Comparison of ENCODE assay signal across 9 cellular contexts in genomic region chr14:65019944-65020566, GRCh38. TPM values are rescaled to one million over a fixed set of nuclear protein-coding genes. Genes with fewer than 3 reads are reported as not detected.
DNase-seq lines count a peak whose midpoint lies in the region; ATAC-seq and TF ChIP-seq lines count a peak whose summit lies in the region.
"Had no signal": no experiment of that assay in that cellular context is flagged by ENCODE, and none has a peak within 500 bp of the region (broad histone marks: within the 10 kb centered on the region; RNA-seq: fewer than 3 reads in every experiment).

No MANE protein-coding gene starts in this region.

- DNase-seq in COLO668 (lab: John Stamatoyannopoulos, UW; ENCODE audit: unreplicated experiment) (peak; percentile 28), NCI-H2227 treated with DMSO at 0.1 percent for 48 hours (lab: John Stamatoyannopoulos, UW) (peak; percentile 58), astrocyte of the cerebellum (ENCODE audit: low read depth) (peak; percentile 79), hepatic stellate cell (ENCODE audit: low spot score) (peak; percentile 49), sciatic nerve (ENCODE audit: low spot score) (no peak)
- no peak for DNase-seq in activated CD4-positive, alpha-beta T cell treated with anti-CD3 and anti-CD28 coated beads for 4 hours

- no peak overlapping the region for H3K4me3 ChIP-seq in astrocyte of the cerebellum (ENCODE audit: low read depth, low read length)

- ATAC-seq in GM21576 (IDR thresholded peaks at IDR 0.05; ENCODE audit: unreplicated experiment), result peak; percentile 52
- ATAC-seq in sciatic nerve, result peak; percentile 87
- ATAC-seq in GM21528 (IDR thresholded peaks at IDR 0.05; ENCODE audit: low FRiP score, unreplicated experiment), result no peak
- ATAC-seq: naive thymus-derived CD8-positive, alpha-beta T cell had no signal

- intact Hi-C loops in sciatic nerve (cut with DNase I), result no loop called here

- in situ Hi-C loops in astrocyte of the cerebellum (cut with HindIII; ENCODE audit: low sequenced_read_pairs), result no loop called here

- peak; percentile 83 for TF ChIP-seq CTCF in astrocyte of the cerebellum (IDR thresholded peaks at IDR 0.05; ENCODE audit: low read depth, low read length, missing control alignments)

RNA-seq across cellular contexts. Expression of gene FNTB, which starts 33.4 kb away (rescaled TPM):
- 40.7 TPM for total RNA-seq in sciatic nerve

RNA-seq across cellular contexts. Expression of gene RAB15, which starts 47.9 kb away (rescaled TPM):
- total RNA-seq in sciatic nerve, result 3.3 TPM

Comparison
In these comparisons a context has a peak if more than half of its experiments do, and no peak if none do; other contexts are left out.
1. DNase-seq: peak in COLO668 (single experiment), NCI-H2227 treated with DMSO at 0.1 percent for 48 hours (single experiment), astrocyte of the cerebellum (single experiment) and hepatic stellate cell (single experiment); none in sciatic nerve (single experiment) and activated CD4-positive, alpha-beta T cell treated with anti-CD3 and anti-CD28 coated beads for 4 hours (0 of 2).